14 cellular contexts compared by ENCODE assay signal in the genomic region with DNA sequence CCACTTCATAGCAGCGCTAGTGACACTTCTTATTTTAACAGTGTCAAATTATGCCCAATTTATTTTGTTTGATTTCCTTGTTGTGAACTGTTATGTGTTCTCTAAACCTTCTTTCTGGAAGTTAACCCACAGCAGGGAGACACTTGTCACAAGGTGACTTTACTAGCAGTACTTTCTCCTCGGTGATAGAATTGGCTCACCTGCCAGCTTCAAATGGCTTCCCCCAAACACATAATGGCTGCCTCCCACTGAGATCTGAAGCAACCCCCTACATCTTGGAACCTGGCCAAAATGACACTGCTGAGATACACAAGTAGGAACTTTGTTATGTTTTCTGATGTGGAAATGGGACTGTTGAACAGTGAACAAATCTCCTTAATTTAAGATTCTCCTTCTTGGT.
DNase-seq lines count a peak whose midpoint lies in the region; ATAC-seq and TF ChIP-seq lines count a peak whose summit lies in the region.
"Had no signal": no experiment of that assay in that cellular context is flagged by ENCODE, and none has a peak within 500 bp of the region (broad histone marks: within the 10 kb centered on the region; RNA-seq: fewer than 3 reads in every experiment).

No MANE protein-coding gene starts in this region.

- H3K4me1 Mint-ChIP-seq in nephron progenitor cell = peaks cover 4% of the 10 kb centered on the region
- H3K4me1 Mint-ChIP-seq: stimulated activated naive CD8-positive, alpha-beta T cell treated with anti-CD3 and anti-CD28 coated beads, Interleukin-15, amount 100 ng/mL, for 72 hours had no signal

- no peak overlapping the region for H3K4me3 Mint-ChIP-seq in nephron progenitor cell
- H3K4me3 Mint-ChIP-seq: HFFc6; stimulated activated naive CD8-positive, alpha-beta T cell treated with anti-CD3 and anti-CD28 coated beads, Interleukin-15, amount 100 ng/mL, for 72 hours; T-helper 2 cell treated with Interferon-gamma antibody and Interleukin-4, amounts not matched to agents 5 μg/mL and 100 μg/mL, for 36 hours had no signal

- no peak for TF ChIP-seq CTCF in nephron progenitor cell (IDR thresholded peaks at IDR 0.05)

- no peak for ATAC-seq in HG03039 (IDR thresholded peaks at IDR 0.05; ENCODE audit: unreplicated experiment)
- ATAC-seq: stimulated activated naive CD8-positive, alpha-beta T cell treated with anti-CD3 and anti-CD28 coated beads, Interleukin-15, amount 100 ng/mL, for 72 hours had no signal

- no peaks in the 10 kb centered on the region for H3K36me3 Mint-ChIP-seq in nephron progenitor cell (ENCODE audit: low read depth)

- no peak overlapping the region for H3K27ac Mint-ChIP-seq in nephron progenitor cell
- H3K27ac Mint-ChIP-seq: HFFc6; stimulated activated naive CD8-positive, alpha-beta T cell treated with anti-CD3 and anti-CD28 coated beads, Interleukin-15, amount 100 ng/mL, for 72 hours; T-helper 2 cell treated with Interferon-gamma antibody and Interleukin-4, amounts not matched to agents 5 μg/mL and 100 μg/mL, for 36 hours had no signal

- peaks cover 6% of the 10 kb centered on the region for H3K27me3 Mint-ChIP-seq in nephron progenitor cell (ENCODE audit: low read depth, poor library complexity)
- H3K27me3 Mint-ChIP-seq: stimulated activated naive CD8-positive, alpha-beta T cell treated with anti-CD3 and anti-CD28 coated beads, Interleukin-15, amount 100 ng/mL, for 72 hours had no signal

- DNase-seq in G401 (ENCODE audit: low spot score) (peak; percentile 3), NCI-H1417 treated with DMSO at 0.1 percent for 48 hours (lab: John Stamatoyannopoulos, UW) (peak; percentile 99), NCI-H748 treated with DMSO at 0.1 percent for 48 hours (lab: John Stamatoyannopoulos, UW) (peak; percentile 4), medulla oblongata (ENCODE audit: extremely low spot score) (peak; percentile 8), hippocampal formation (lab: John Stamatoyannopoulos, UW) (no peak), nephron progenitor cell (no peak)
- DNase-seq: activated CD4-positive, alpha-beta T cell treated with anti-CD3 and anti-CD28 coated beads, Interleukin-2, amount 50 U/mL, for 48 hours; activated effector memory CD4-positive, alpha-beta T cell treated with Interleukin-2 at 50 U/mL for 16 hours; effector CD4-positive, alpha-beta T cell; foreskin fibroblast; HFFc6; stimulated activated naive CD8-positive, alpha-beta T cell treated with anti-CD3 and anti-CD28 coated beads, Interleukin-15, amount 100 ng/mL, for 72 hours had no signal

- in situ Hi-C loops in G401 (cut with HindIII; ENCODE audit: low sequenced_read_pairs) = no loop called here

- H3K9me3 Mint-ChIP-seq in nephron progenitor cell = peaks cover 19% of the 10 kb centered on the region
- H3K9me3 Mint-ChIP-seq: HFFc6; stimulated activated naive CD8-positive, alpha-beta T cell treated with anti-CD3 and anti-CD28 coated beads, Interleukin-15, amount 100 ng/mL, for 72 hours; T-helper 2 cell treated with Interferon-gamma antibody and Interleukin-4, amounts not matched to agents 5 μg/mL and 100 μg/mL, for 36 hours had no signal

Comparison
In these comparisons a context has a peak if more than half of its experiments do, and no peak if none do; other contexts are left out.
1. DNase-seq: peak in G401 (single experiment), NCI-H1417 treated with DMSO at 0.1 percent for 48 hours (single experiment), NCI-H748 treated with DMSO at 0.1 percent for 48 hours (single experiment) and medulla oblongata (single experiment); none in hippocampal formation (0 of 2) and nephron progenitor cell (single experiment).